9 cellular contexts compared by ENCODE assay signal in the genomic region with DNA sequence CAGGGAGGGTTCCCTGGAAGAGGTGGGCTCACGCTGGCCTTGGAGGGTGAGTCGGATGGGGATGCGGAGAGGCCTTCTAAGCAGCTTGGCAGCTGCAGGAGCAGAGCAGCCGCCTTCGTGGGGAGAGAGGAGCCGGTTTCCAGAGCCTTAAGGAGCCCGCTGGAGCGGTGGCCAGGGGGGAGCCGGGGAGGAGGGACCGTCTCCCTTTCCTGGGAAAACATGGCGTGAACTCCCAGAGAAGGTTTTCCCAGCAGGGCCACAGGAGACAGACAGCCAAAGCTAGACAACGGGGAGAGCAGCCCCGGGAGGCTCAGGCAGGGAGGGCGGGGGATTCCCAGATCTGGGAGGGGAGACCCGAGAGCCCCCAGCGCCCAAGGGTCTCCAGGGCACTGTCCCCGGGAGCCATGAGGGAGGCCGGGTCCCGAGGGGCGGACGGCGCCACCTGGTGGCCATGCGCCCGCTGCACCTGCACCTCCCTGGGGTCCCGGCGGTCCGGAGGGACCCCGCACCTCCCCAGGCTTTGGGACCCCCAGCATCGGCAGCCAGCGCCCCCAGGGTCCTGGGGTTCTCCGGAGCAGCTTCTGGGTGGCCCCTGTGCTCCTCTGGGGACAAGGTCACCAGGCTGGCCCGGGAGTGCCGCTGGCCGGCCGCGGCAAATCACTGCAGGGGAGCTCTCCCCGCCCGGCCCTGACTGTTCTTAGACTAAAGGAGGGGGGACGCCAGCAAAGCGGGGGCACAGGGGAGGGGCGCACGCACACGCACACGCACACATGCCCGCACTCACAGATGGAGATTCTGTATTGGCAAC. TPM values are rescaled to one million over a fixed set of nuclear protein-coding genes. Genes with fewer than 3 reads are reported as not detected.
DNase-seq lines count a peak whose midpoint lies in the region; ATAC-seq and TF ChIP-seq lines count a peak whose summit lies in the region.
"Had no signal": no experiment of that assay in that cellular context is flagged by ENCODE, and none has a peak within 500 bp of the region (broad histone marks: within the 10 kb centered on the region; RNA-seq: fewer than 3 reads in every experiment).

No MANE protein-coding gene starts in this region.

- peaks cover 2% of the 10 kb centered on the region; the same call in 1 of the 2 replicates for H3K27me3 ChIP-seq in BJ (ENCODE audit: control insufficient read depth, insufficient read depth, low read length)

- H3K4me3 ChIP-seq in BJ (ENCODE audit: low read depth, low read length) (no peak overlapping the region), cardiac fibroblast (replicated peaks in 1 of 2; ENCODE audit: low read depth in 2 of 2, low read length in 2 of 2) (no peak overlapping the region)

- TF ChIP-seq CTCF in BJ (IDR thresholded peaks at IDR 0.05; ENCODE audit: insufficient read depth, low read depth, low read length) (peak; percentile 95), cardiac fibroblast (IDR thresholded peaks at IDR 0.05; ENCODE audit: low read depth, low read length) (peak; percentile 78)

- H3K36me3 ChIP-seq in BJ (ENCODE audit: control insufficient read depth, insufficient read depth, low read length), result no peaks in the 10 kb centered on the region

- DNase-seq in BJ (ENCODE audit: low read depth), result no peak
- DNase-seq in HEK293T (ENCODE audit: extremely low spot score), result peak; percentile 81
- DNase-seq in activated CD4-positive, CD25-positive, alpha-beta regulatory T cell (lab: John Stamatoyannopoulos, UW), result peak; percentile 47 to 62 (median 56)
- peak in 1 of 2 donors; percentile 26 for DNase-seq in cardiac fibroblast (ENCODE audit: low read depth in 2 of 2)
- DNase-seq in left colon, result peak; percentile 39 to 76
- DNase-seq in stimulated activated CD8-positive, alpha-beta memory T cell treated with anti-CD3 and anti-CD28 coated beads, Interleukin-12 subunit alpha, Interleukin-12 subunit beta, amount 100 ng/mL, for 1 hour (ENCODE audit: low read depth), result peak; percentile 53

- intact Hi-C loops in left colon (cut with DNase I, micrococcal nuclease), result loop anchor here (2.0 to 10.0 kb wide), 4 partner anchors 138 to 322 kb away; no protein-coding TSS in a partner anchor

- POLR2A ChIA-PET in BJ (lab: Charles Lee) (interaction anchor here (0.6 kb wide), 3 partner anchors 68 to 131 kb away, joined by 4 to 13 read pairs (median 4); a partner anchor contains a TSS), HEK293T (lab: Yijun Ruan, JAX) (interaction anchor here (3.1 kb wide), 1 partner anchor 139 kb away, joined by 30 read pairs; no protein-coding TSS in a partner anchor)

- CTCF ChIA-PET in BJ (lab: Yijun Ruan, JAX) (interaction anchor here (0.5 to 13.1 kb wide), 62 partner anchors 11 to 330 kb away, joined by 3 to 510 read pairs (median 4); a partner anchor contains a TSS), HEK293T (lab: Yijun Ruan, JAX) (interaction anchor here (0.6 to 4.6 kb wide), 37 partner anchors 8 to 324 kb away, joined by 3 to 77 read pairs (median 4); a partner anchor contains a TSS)

- peak; percentile 15 for ATAC-seq in left colon
- ATAC-seq in HG02571 (IDR thresholded peaks at IDR 0.05; ENCODE audit: unreplicated experiment), result no peak
- no peak for ATAC-seq in HG02763 (IDR thresholded peaks at IDR 0.05; ENCODE audit: unreplicated experiment)

TF ChIP-seq in HEK293T, 16 proteins besides CTCF, POLR2A, EP300 and RAD21:
- TF ChIP-seq FOXA1 (IDR thresholded peaks at IDR 0.05), result no peak
- TF ChIP-seq SP1 (IDR thresholded peaks at IDR 0.05), result no peak
- TF ChIP-seq ARNT (IDR thresholded peaks at IDR 0.05), result no peak
- TF ChIP-seq, protein P1, sequence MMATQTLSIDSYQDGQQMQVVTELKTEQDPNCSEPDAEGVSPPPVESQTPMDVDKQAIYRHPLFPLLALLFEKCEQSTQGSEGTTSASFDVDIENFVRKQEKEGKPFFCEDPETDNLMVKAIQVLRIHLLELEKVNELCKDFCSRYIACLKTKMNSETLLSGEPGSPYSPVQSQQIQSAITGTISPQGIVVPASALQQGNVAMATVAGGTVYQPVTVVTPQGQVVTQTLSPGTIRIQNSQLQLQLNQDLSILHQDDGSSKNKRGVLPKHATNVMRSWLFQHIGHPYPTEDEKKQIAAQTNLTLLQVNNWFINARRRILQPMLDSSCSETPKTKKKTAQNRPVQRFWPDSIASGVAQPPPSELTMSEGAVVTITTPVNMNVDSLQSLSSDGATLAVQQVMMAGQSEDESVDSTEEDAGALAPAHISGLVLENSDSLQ (IDR thresholded peaks at IDR 0.05), result no peak
- no peak for TF ChIP-seq SUZ12 (IDR thresholded peaks at IDR 0.05)
- no peak for TF ChIP-seq NFRKB (IDR thresholded peaks at IDR 0.05)
- no peak for TF ChIP-seq ELF4 (IDR thresholded peaks at IDR 0.05)
- no peak for TF ChIP-seq TARDBP (IDR thresholded peaks at IDR 0.05)
- no peak for TF ChIP-seq FOXK2 (IDR thresholded peaks at IDR 0.05)
- no peak for TF ChIP-seq FOXM1 (IDR thresholded peaks at IDR 0.05; ENCODE audit: borderline replicate concordance)
- no peak for TF ChIP-seq ZNF384 (IDR thresholded peaks at IDR 0.05)
- no peak for TF ChIP-seq CTBP1 (IDR thresholded peaks at IDR 0.05; ENCODE audit: borderline replicate concordance)
- TF ChIP-seq LEF1 (IDR thresholded peaks at IDR 0.05; ENCODE audit: borderline replicate concordance), result no peak
- no peak for TF ChIP-seq BHLHE40 (IDR thresholded peaks at IDR 0.05; ENCODE audit: borderline replicate concordance)
- no peak for TF ChIP-seq L3MBTL2 (conservative IDR thresholded peaks at IDR 0.05)

RNA-seq across cellular contexts. Expression of a gene that starts 2.4 kb away (rescaled TPM):
- polyA plus RNA-seq in BJ (2011; rRNA removed), result not detected in 2 replicates
- polyA minus RNA-seq in BJ (2011; rRNA and poly(A)+ RNA removed), result not detected in 2 replicates
- total RNA-seq in left colon, result 1 to 10 TPM in 1 of 2 donors, under 1 TPM in 1; 0.75 to 4.6 TPM
- total RNA-seq: HT1080 had no signal

RNA-seq across cellular contexts. Expression of a gene that starts 6.4 kb away (rescaled TPM):
- polyA plus RNA-seq in BJ (2011; rRNA removed), result not detected in 2 replicates
- polyA minus RNA-seq in BJ (2011; rRNA and poly(A)+ RNA removed), result not detected in 2 replicates
- under 1 TPM in 1 of 2 donors, not detected in 1; 0.92 TPM for total RNA-seq in left colon
- total RNA-seq: HT1080 had no signal

RNA-seq across cellular contexts. Expression of a gene that starts 20.5 kb away (rescaled TPM):
- not detected in 2 replicates for polyA plus RNA-seq in BJ (2011; rRNA removed)
- not detected in 2 replicates for polyA minus RNA-seq in BJ (2011; rRNA and poly(A)+ RNA removed)
- total RNA-seq in left colon, result 10 to 100 TPM in 1 of 2 donors, 1 to 10 TPM in 1; 9.9 to 28.6 TPM

RNA-seq across cellular contexts. Expression of a gene that starts 59.3 kb away (rescaled TPM):
- not detected in 2 replicates for polyA plus RNA-seq in BJ (2011; rRNA removed)
- not detected in 2 replicates for polyA minus RNA-seq in BJ (2011; rRNA and poly(A)+ RNA removed)
- total RNA-seq in left colon, result not detected
- total RNA-seq: HT1080 had no signal
